In genomic region chr17:73194514-73195222, GRCh38 we compare ENCODE assay signal across 10 cellular contexts. TPM values are rescaled to one million over a fixed set of nuclear protein-coding genes. Genes with fewer than 3 reads are reported as not detected.
DNase-seq lines count a peak whose midpoint lies in the region; ATAC-seq and TF ChIP-seq lines count a peak whose summit lies in the region.
"Had no signal": no experiment of that assay in that cellular context is flagged by ENCODE, and none has a peak within 500 bp of the region (broad histone marks: within the 10 kb centered on the region; RNA-seq: fewer than 3 reads in every experiment).

No MANE protein-coding gene starts in this region.

- ATAC-seq in GM21526 (IDR thresholded peaks at IDR 0.05; ENCODE audit: low FRiP score, unreplicated experiment) = no peak

- H3K4me3 Mint-ChIP-seq in activated naive CD8-positive, alpha-beta T cell treated with anti-CD3 and anti-CD28 coated beads for 36 hours = peak overlapping the region; percentile 19
- H3K4me3 Mint-ChIP-seq in CD14-positive monocyte = no peak overlapping the region

- H3K27ac ChIP-seq in dorsolateral prefrontal cortex = no peak overlapping the region

- peak overlapping the region in 3 of 59 donors; percentile 7 to 37 (median 8) for H3K4me3 ChIP-seq in dorsolateral prefrontal cortex

- peaks cover 19% of the 10 kb centered on the region for H3K36me3 Mint-ChIP-seq in activated naive CD8-positive, alpha-beta T cell treated with anti-CD3 and anti-CD28 coated beads for 36 hours
- H3K36me3 Mint-ChIP-seq in CD14-positive monocyte = peaks cover 34 to 42% of the 10 kb centered on the region in 2 donors

- H3K27me3 ChIP-seq in dorsolateral prefrontal cortex = no peaks in the 10 kb centered on the region
- H3K27me3 ChIP-seq: uterus had no signal

- H3K27me3 Mint-ChIP-seq in activated naive CD8-positive, alpha-beta T cell treated with anti-CD3 and anti-CD28 coated beads for 36 hours = no peaks in the 10 kb centered on the region
- peaks cover 0 to 2% (median 0%) of the 10 kb centered on the region in 3 donors for H3K27me3 Mint-ChIP-seq in CD14-positive monocyte (ENCODE audit: low read depth in 3 of 3)

- DNase-seq in AG08395 (ENCODE audit: low spot score) (peak; percentile 15), GM03348 (ENCODE audit: low spot score) (peak; percentile 21), hepatic stellate cell (ENCODE audit: low spot score) (peak; percentile 68), activated gamma-delta T cell (lab: John Stamatoyannopoulos, UW) (no peak), CD14-positive monocyte (ENCODE audit: low spot score) (no peak), dorsolateral prefrontal cortex (no peak)
- DNase-seq in activated naive CD8-positive, alpha-beta T cell treated with anti-CD3 and anti-CD28 coated beads for 36 hours = no peak
- DNase-seq: NCI-H524, uterus had no signal

- no peaks in the 10 kb centered on the region for H3K9me3 Mint-ChIP-seq in activated naive CD8-positive, alpha-beta T cell treated with anti-CD3 and anti-CD28 coated beads for 36 hours
- no peaks in the 10 kb centered on the region for H3K9me3 Mint-ChIP-seq in CD14-positive monocyte

- H3K4me1 Mint-ChIP-seq in activated naive CD8-positive, alpha-beta T cell treated with anti-CD3 and anti-CD28 coated beads for 36 hours = peaks cover 13% of the 10 kb centered on the region
- H3K4me1 Mint-ChIP-seq in CD14-positive monocyte = peaks cover 19% of the 10 kb centered on the region

- intact Hi-C loops in CD14-positive monocyte (cut with micrococcal nuclease) (loop anchor here in 1 of 2 donors (5.0 kb wide), 1 partner anchor 38 kb away; a partner anchor contains a TSS), dorsolateral prefrontal cortex (cut with DNase I) (loop anchor here (5.0 to 10.0 kb wide), 3 partner anchors 107 to 630 kb away; no protein-coding TSS in a partner anchor)

- no peak for TF ChIP-seq CTCF in CD14-positive monocyte (IDR thresholded peaks at IDR 0.05)
- no peak for TF ChIP-seq CTCF in dorsolateral prefrontal cortex (IDR thresholded peaks at IDR 0.05 in 54 of 56, conservative IDR thresholded peaks at IDR 0.05 in 2 of 56; ENCODE audit: low read depth in 1 of 56, partially characterized antibody in 56 of 56)

- peak overlapping the region; percentile 35 for H3K27ac Mint-ChIP-seq in activated naive CD8-positive, alpha-beta T cell treated with anti-CD3 and anti-CD28 coated beads for 36 hours
- H3K27ac Mint-ChIP-seq in CD14-positive monocyte = peak overlapping the region in 1 of 7 donors; percentile 27

RNA-seq across cellular contexts. Expression of gene COG1, which starts 1.8 kb away (rescaled TPM):
- total RNA-seq in activated naive CD8-positive, alpha-beta T cell treated with anti-CD3 and anti-CD28 coated beads for 36 hours = 10 to 100 TPM; 23.4 to 27.7 TPM
- polyA plus RNA-seq in CD14-positive monocyte = 1 to 10 TPM; 5.1 to 8.0 TPM
- total RNA-seq in dorsolateral prefrontal cortex = 100 to 1,000 TPM in 24 of 120 experiments, 10 to 100 TPM in 96; 48.4 to 137 (median 85.4) TPM

RNA-seq across cellular contexts. Expression of gene SSTR2, which starts 29.9 kb away (rescaled TPM):
- total RNA-seq in activated naive CD8-positive, alpha-beta T cell treated with anti-CD3 and anti-CD28 coated beads for 36 hours = under 1 TPM; 0.04 to 0.16 TPM
- polyA plus RNA-seq in CD14-positive monocyte = not detected
- total RNA-seq in dorsolateral prefrontal cortex = 10 to 100 TPM in 116 of 120 experiments, 1 to 10 TPM in 4; 5.5 to 34.7 (median 17.5) TPM

Comparison
In these comparisons a context has a peak if more than half of its experiments do, and no peak if none do; other contexts are left out.
1. DNase-seq: peak in AG08395 (single experiment), GM03348 (single experiment) and hepatic stellate cell (single experiment); none in activated naive CD8-positive, alpha-beta T cell treated with anti-CD3 and anti-CD28 coated beads for 36 hours (single experiment), activated gamma-delta T cell (single experiment), CD14-positive monocyte (single experiment) and dorsolateral prefrontal cortex (0 of 10).
2. RNA of gene SSTR2, which starts 29.9 kb away (total RNA-seq): 5.5 to 34.7 TPM in dorsolateral prefrontal cortex; 0.04 to 0.16 TPM in activated naive CD8-positive, alpha-beta T cell treated with anti-CD3 and anti-CD28 coated beads for 36 hours; every median in the first group is over 4 times any median in the second.